ENCODE assay signal across 8 cellular contexts in the genomic region with DNA sequence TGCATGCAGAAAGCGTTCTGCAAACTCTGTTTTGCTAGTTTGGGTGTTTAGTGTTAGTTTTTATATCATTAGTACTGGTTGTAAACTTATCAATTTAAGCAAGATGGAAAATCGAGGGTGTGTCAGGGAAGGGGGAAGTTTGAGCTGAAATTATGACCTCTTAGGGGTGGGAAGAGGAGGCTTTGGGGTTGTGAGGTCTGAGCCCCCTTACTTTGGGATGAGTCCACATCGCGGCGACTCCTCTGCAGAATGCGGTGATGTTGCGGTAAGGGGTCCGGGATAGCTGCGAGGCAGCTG. TPM values are rescaled to one million over a fixed set of nuclear protein-coding genes. Genes with fewer than 3 reads are reported as not detected.
DNase-seq lines count a peak whose midpoint lies in the region; ATAC-seq and TF ChIP-seq lines count a peak whose summit lies in the region.

No MANE protein-coding gene starts in this region.

- whole genome bisulfite sequencing in trophoblast cell (ENCODE audit: extremely low coverage, insufficient coverage, insufficient read length): no CpG with 5 or more reads among the region's 9 CpGs

- no peak overlapping the region for H3K9ac ChIP-seq in trophoblast cell (ENCODE audit: low read length)

- ATAC-seq in HG02759 (IDR thresholded peaks at IDR 0.05; ENCODE audit: unreplicated experiment): no peak

- no peak overlapping the region for H2AK5ac ChIP-seq in trophoblast cell (ENCODE audit: low read length)

- peak overlapping the region; percentile 82 for H3K4me3 Mint-ChIP-seq in dendritic cell treated with granulocyte-macrophage colony-stimulating factor and Interleukin-4, amounts not matched to agents 40 ng/mL and 50 ng/mL, for 4 days

- H3K27ac ChIP-seq in DOHH2 (ENCODE audit: low read depth, low read length) (no peak overlapping the region), trophoblast cell (ENCODE audit: low read depth, low read length) (no peak overlapping the region)

- H3K27me3 Mint-ChIP-seq in dendritic cell treated with granulocyte-macrophage colony-stimulating factor and Interleukin-4, amounts not matched to agents 40 ng/mL and 50 ng/mL, for 4 days: peaks cover 13% of the 10 kb centered on the region

- H2BK12ac ChIP-seq in trophoblast cell (ENCODE audit: low read length): no peak overlapping the region

- no peak overlapping the region for H4K12ac ChIP-seq in trophoblast cell (ENCODE audit: low read depth, low read length)

- H2AFZ ChIP-seq in trophoblast cell (ENCODE audit: insufficient read depth, low read length, poor library complexity): no peak overlapping the region

- H3K27me3 ChIP-seq in DOHH2 (ENCODE audit: control insufficient read depth, low read length): no peaks in the 10 kb centered on the region
- H3K27me3 ChIP-seq in trophoblast cell (ENCODE audit: insufficient read depth, low read length): no peaks in the 10 kb centered on the region

- no peak overlapping the region for H4K91ac ChIP-seq in trophoblast cell (ENCODE audit: low read depth, low read length)

- no peak overlapping the region for H3K23ac ChIP-seq in trophoblast cell (ENCODE audit: low read length)

- H3K18ac ChIP-seq in trophoblast cell (ENCODE audit: low read length): no peak overlapping the region

- H3K14ac ChIP-seq in trophoblast cell (ENCODE audit: low read length): no peak overlapping the region

- TF ChIP-seq CTCF in DOHH2 (IDR thresholded peaks at IDR 0.05; ENCODE audit: low read depth, low read length, poor library complexity, severe bottlenecking): peak; percentile 36

- H3K4me2 ChIP-seq in DOHH2 (ENCODE audit: low read length) (peak overlapping the region; percentile 63), trophoblast cell (ENCODE audit: low read length) (peak overlapping the region; percentile 27)

- no peaks in the 10 kb centered on the region for H3K9me3 Mint-ChIP-seq in dendritic cell treated with granulocyte-macrophage colony-stimulating factor and Interleukin-4, amounts not matched to agents 40 ng/mL and 50 ng/mL, for 4 days

- H3K36me3 Mint-ChIP-seq in dendritic cell treated with granulocyte-macrophage colony-stimulating factor and Interleukin-4, amounts not matched to agents 40 ng/mL and 50 ng/mL, for 4 days (ENCODE audit: low read depth): peaks cover 33% of the 10 kb centered on the region

- H3K79me2 ChIP-seq in DOHH2 (ENCODE audit: control insufficient read depth, low read length) (peaks cover 38% of the 10 kb centered on the region), trophoblast cell (ENCODE audit: control insufficient read depth, insufficient read depth, low read length, poor library complexity) (peaks cover 7% of the 10 kb centered on the region)

- H3K4me1 ChIP-seq in DOHH2 (ENCODE audit: control insufficient read depth, low read length) (peaks cover 15% of the 10 kb centered on the region), trophoblast cell (ENCODE audit: control insufficient read depth in 1 of 2, insufficient read depth in 2 of 2, low read length in 2 of 2) (peaks cover 0 to 2% of the 10 kb centered on the region in 2 experiments)

- H4K8ac ChIP-seq in trophoblast cell (ENCODE audit: low read depth, low read length): no peak overlapping the region

- peaks cover 3% of the 10 kb centered on the region; the same call in 1 of the 2 replicates for H3F3A ChIP-seq in DOHH2 (ENCODE audit: control insufficient read depth, insufficient read depth)

- peaks cover 43% of the 10 kb centered on the region for H3K4me1 Mint-ChIP-seq in dendritic cell treated with granulocyte-macrophage colony-stimulating factor and Interleukin-4, amounts not matched to agents 40 ng/mL and 50 ng/mL, for 4 days (ENCODE audit: low read depth)

- no peak overlapping the region for H2BK120ac ChIP-seq in trophoblast cell (ENCODE audit: insufficient read depth, low read length, poor library complexity)

- H2BK5ac ChIP-seq in trophoblast cell (ENCODE audit: low read depth, low read length, poor library complexity): no peak overlapping the region

- no peak overlapping the region for H3K4ac ChIP-seq in trophoblast cell (ENCODE audit: low read depth, low read length)

- H3K9me3 ChIP-seq in DOHH2 (ENCODE audit: control insufficient read depth, insufficient read depth, low read length) (no peaks in the 10 kb centered on the region), trophoblast cell (ENCODE audit: insufficient read depth, low read depth, low read length) (peaks cover 5% of the 10 kb centered on the region)

- H3K36me3 ChIP-seq in DOHH2 (ENCODE audit: control insufficient read depth, low read length): peaks cover 14% of the 10 kb centered on the region
- H3K36me3 ChIP-seq in trophoblast cell (ENCODE audit: control insufficient read depth in 1 of 2, insufficient read depth in 2 of 2, low read length in 2 of 2): peaks cover 2 to 9% of the 10 kb centered on the region in 2 experiments

- peaks cover 7% of the 10 kb centered on the region for H3K79me1 ChIP-seq in trophoblast cell (ENCODE audit: low read length)

- H3K27ac Mint-ChIP-seq in dendritic cell treated with granulocyte-macrophage colony-stimulating factor and Interleukin-4, amounts not matched to agents 40 ng/mL and 50 ng/mL, for 4 days: peak overlapping the region; percentile 92

- intact Hi-C loops in dendritic cell treated with granulocyte-macrophage colony-stimulating factor and Interleukin-4, amounts not matched to agents 40 ng/mL and 50 ng/mL, for 4 days (cut with micrococcal nuclease): no loop called here

- peak overlapping the region; percentile 57 for H3K4me3 ChIP-seq in DOHH2 (ENCODE audit: low read length)
- H3K4me3 ChIP-seq in Jurkat, Clone E6-1 (ENCODE audit: low read length): peak overlapping the region; percentile 35
- no peak overlapping the region for H3K4me3 ChIP-seq in trophoblast cell (ENCODE audit: low read depth, low read length)

- no peak for DNase-seq in Jurkat, Clone E6-1 (ENCODE audit: low read depth, low spot score)
- DNase-seq in trophoblast cell: no peak
- no peak for DNase-seq in epidermal melanocyte (ENCODE audit: insufficient read length, low spot score)
- no peak for DNase-seq in NCI-H69 (lab: John Stamatoyannopoulos, UW)
- no peak for DNase-seq in NOMO-1 treated with DMSO at 0.1 percent for 48 hours (lab: John Stamatoyannopoulos, UW; ENCODE audit: unreplicated experiment)

- no peaks in the 10 kb centered on the region for H4K20me1 ChIP-seq in DOHH2 (ENCODE audit: control insufficient read depth, insufficient read depth, low read depth, low read length)

- no peaks in the 10 kb centered on the region for H3K9me2 ChIP-seq in DOHH2 (replicated peaks; ENCODE audit: control insufficient read depth, low read length)

RNA-seq across cellular contexts. Expression of a gene that starts 0.7 kb away (rescaled TPM):
- 125 TPM for polyA plus RNA-seq in Jurkat, Clone E6-1 (2012; ENCODE audit: insufficient read depth, insufficient read length)
- polyA plus RNA-seq in trophoblast cell (2013): 38.6 and 39.3 TPM in 2 replicates

RNA-seq across cellular contexts. Expression of a gene that starts 18.4 kb away (rescaled TPM):
- polyA plus RNA-seq in Jurkat, Clone E6-1 (2012; ENCODE audit: insufficient read depth, insufficient read length): 97.7 TPM
- polyA plus RNA-seq in trophoblast cell (2013): 20.3 and 20.6 TPM in 2 replicates

RNA-seq across cellular contexts. Expression of a gene that starts 24.4 kb away (rescaled TPM):
- 264 TPM for polyA plus RNA-seq in Jurkat, Clone E6-1 (2012; ENCODE audit: insufficient read depth, insufficient read length)
- polyA plus RNA-seq in trophoblast cell (2013): 126 and 130 TPM in 2 replicates

RNA-seq across cellular contexts. Expression of a gene that starts 55.2 kb away (rescaled TPM):
- polyA plus RNA-seq in Jurkat, Clone E6-1 (2012; ENCODE audit: insufficient read depth, insufficient read length): 3,463 TPM
- polyA plus RNA-seq in trophoblast cell (2013): 1,862 and 1,936 TPM in 2 replicates
